In the genomic region with DNA sequence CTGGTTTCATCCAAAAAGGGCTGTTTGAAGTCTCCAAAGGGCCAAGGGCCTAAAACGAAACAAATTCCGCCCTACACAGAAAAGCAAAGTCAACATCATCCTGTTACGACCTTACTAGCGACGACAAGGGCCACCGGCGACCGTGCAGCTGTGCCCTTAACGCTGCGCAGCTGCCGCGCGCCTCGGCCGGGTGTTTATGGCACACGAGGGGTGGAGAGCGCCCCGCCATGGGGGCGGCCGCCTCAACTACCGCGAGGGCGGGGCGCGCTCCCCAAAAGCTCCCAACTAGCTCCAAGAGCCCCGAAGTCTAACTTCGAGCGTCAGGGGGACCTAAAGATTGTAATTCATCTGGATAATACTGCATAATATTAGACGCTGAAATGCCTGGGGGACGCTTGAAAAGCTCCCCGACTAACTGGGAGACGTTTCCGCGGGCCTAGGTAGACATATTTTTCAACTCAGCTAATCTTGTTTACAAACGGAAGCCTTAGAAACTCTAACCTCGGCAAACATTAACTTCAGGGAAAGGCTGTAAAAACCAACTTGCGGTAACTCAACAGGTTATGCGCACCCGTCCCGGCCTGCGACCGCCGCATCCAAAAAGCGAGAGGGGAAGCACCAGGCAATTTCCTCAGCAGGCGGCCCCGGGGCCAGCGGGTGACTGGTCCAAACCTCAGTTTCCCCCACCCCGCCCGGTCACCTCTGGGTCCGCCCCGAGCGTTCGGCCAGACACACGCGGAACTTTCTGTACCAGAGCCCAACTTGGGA, we compare ENCODE assay signal across 8 cellular contexts. TPM values are rescaled to one million over a fixed set of nuclear protein-coding genes. Genes with fewer than 3 reads are reported as not detected.
DNase-seq lines count a peak whose midpoint lies in the region; ATAC-seq, FAIRE-seq and TF ChIP-seq lines count a peak whose summit lies in the region.

No MANE protein-coding gene starts in this region.

- H3K4me3 ChIP-seq in Panc1 (ENCODE audit: low read depth in 2 of 2, low read length in 2 of 2): peak overlapping the region; percentile 73 to 84

- TF ChIP-seq CTCF in Panc1 (IDR thresholded peaks at IDR 0.05): peak; percentile 26

- H3K4me1 ChIP-seq in Panc1 (ENCODE audit: control insufficient read depth, insufficient read depth, low read length): peaks cover 64% of the 10 kb centered on the region

- no peaks in the 10 kb centered on the region for H3K27me3 ChIP-seq in Panc1 (ENCODE audit: control insufficient read depth, insufficient read depth, low read length)

- H3K36me3 ChIP-seq in Panc1 (ENCODE audit: control insufficient read depth, insufficient read depth, low read length): peaks cover 9% of the 10 kb centered on the region; the same call in 1 of the 2 replicates

- no TSS peak for BruUV-seq in Panc1 (replicated peaks; lab: Mats Ljungman, UMichigan)

- DNase-seq in D341Med (ENCODE audit: low spot score): peak; percentile 76
- peak; percentile 88 for DNase-seq in HT-29 (ENCODE audit: low spot score)
- DNase-seq in Panc1 (ENCODE audit: low read depth, low spot score): no peak
- peak; percentile 66 for DNase-seq in activated T-helper 9 cell treated with anti-CD3 and anti-CD28 coated beads, Interleukin-2, amount 50 U/mL, for 16 hours (ENCODE audit: low read depth)
- DNase-seq in frontal cortex (ENCODE audit: low spot score in 2 of 2): peak; percentile 58 to 74
- DNase-seq in nucleus accumbens (lab: John Stamatoyannopoulos, UW): peak in 49 of 56 donors; percentile 3 to 84 (median 58)

- ATAC-seq in GM19468 (IDR thresholded peaks at IDR 0.05; ENCODE audit: extremely low read depth, unreplicated experiment): peak; percentile 81
- peak; percentile 65 for ATAC-seq in Panc1

- no peak for FAIRE-seq in frontal cortex (lab: Jason Lieb, UNC)

- CTCF ChIA-PET in Panc1 (lab: Charles Lee): interaction anchor here (0.5 to 1.0 kb wide), 3 partner anchors 61 to 313 kb away, joined by 3 read pairs; no protein-coding TSS in a partner anchor

- H3K27ac ChIP-seq in Panc1 (ENCODE audit: low read length): peak overlapping the region; percentile 98
- H3K27ac ChIP-seq in temporal lobe (ENCODE audit: low read depth, low read length): peak overlapping the region; percentile 88

- POLR2A ChIA-PET in Panc1 (lab: Charles Lee): interaction anchor here (0.6 kb wide), 2 partner anchors 59 to 341 kb away, joined by 3 to 4 read pairs; no protein-coding TSS in a partner anchor

- no peaks in the 10 kb centered on the region for H3K9me3 ChIP-seq in Panc1 (ENCODE audit: control insufficient read depth, insufficient read depth, low read depth, low read length)

- in situ Hi-C loops in Panc1 (cut with HindIII; ENCODE audit: low pct_unique_long_range_greater_than_20kb, low sequenced_read_pairs): no loop called here

- intact Hi-C loops in Panc1 (cut with micrococcal nuclease; ENCODE audit: unreplicated experiment): loop anchor here (1.0 to 5.0 kb wide), 2 partner anchors 40 to 43 kb away; no protein-coding TSS in a partner anchor

RNA-seq across cellular contexts. Expression of gene TMEM123, which starts 0.7 kb away (rescaled TPM):
- 152 and 161 TPM in 2 replicates for total RNA-seq in HT-29 (2014; rRNA removed; shearing (Covaris generic))
- 383 TPM for total RNA-seq in Panc1 (2021; ENCODE audit: unreplicated experiment)
- polyA plus RNA-seq in Panc1 (2012; ENCODE audit: insufficient read length): 252 TPM
- total RNA-seq in frontal cortex: 109 TPM
- 93.9 TPM for total RNA-seq in temporal lobe
